ENCODE assay signal across 13 cellular contexts in genomic region chr22:36998620-36999351, GRCh38. TPM values are rescaled to one million over a fixed set of nuclear protein-coding genes. Genes with fewer than 3 reads are reported as not detected.
DNase-seq lines count a peak whose midpoint lies in the region; ATAC-seq, FAIRE-seq and TF ChIP-seq lines count a peak whose summit lies in the region.
"Had no signal": no experiment of that assay in that cellular context is flagged by ENCODE, and none has a peak within 500 bp of the region (broad histone marks: within the 10 kb centered on the region; RNA-seq: fewer than 3 reads in every experiment).

No MANE protein-coding gene starts in this region.

- no peak overlapping the region for H2AFZ ChIP-seq in OCI-LY1 (ENCODE audit: low read length)

- intact Hi-C loops in transverse colon (cut with DNase I; ENCODE audit: low total_unique reads) = no loop called here

- no peak overlapping the region for H3K4me3 ChIP-seq in OCI-LY1 (ENCODE audit: low read depth, low read length, poor library complexity, severe bottlenecking)
- no peak overlapping the region for H3K4me3 ChIP-seq in epithelial cell of esophagus (ENCODE audit: low read length)
- no peak overlapping the region for H3K4me3 ChIP-seq in transverse colon
- H3K4me3 ChIP-seq: suprapubic skin had no signal

- no peaks in the 10 kb centered on the region for H3F3A ChIP-seq in OCI-LY1 (ENCODE audit: insufficient read depth, low read length)

- no peak for TF ChIP-seq EP300 in transverse colon (IDR thresholded peaks at IDR 0.05; ENCODE audit: low read depth)

- ATAC-seq in activated naive CD4-positive, alpha-beta T cell treated with anti-CD3 and anti-CD28 coated beads, Interleukin-2, amount 50 U/mL, for 72 hours = peak; percentile 46 to 61
- ATAC-seq in HG03196 (IDR thresholded peaks at IDR 0.05; ENCODE audit: unreplicated experiment) = no peak

- no peak for DNase-seq in activated naive CD4-positive, alpha-beta T cell treated with anti-CD3 and anti-CD28 coated beads, Interleukin-2, amount 50 U/mL, for 72 hours (ENCODE audit: low spot score in 2 of 2)
- DNase-seq in activated naive CD4-positive, alpha-beta T cell (lab: John Stamatoyannopoulos, UW) = no peak
- DNase-seq in epithelial cell of esophagus (ENCODE audit: low read depth) = peak; percentile 68
- DNase-seq in transverse colon = peak; percentile 44
- DNase-seq in NCI-H128 (lab: John Stamatoyannopoulos, UW; ENCODE audit: unreplicated experiment) = no peak
- DNase-seq in GM19239 (ENCODE audit: insufficient read length, low spot score) = no peak
- DNase-seq: activated CD4-positive, CD25-positive, alpha-beta regulatory T cell; Right ventricle myocardium superior had no signal

- H3K9me3 Mint-ChIP-seq in activated naive CD4-positive, alpha-beta T cell treated with anti-CD3 and anti-CD28 coated beads, Interleukin-2, amount 50 U/mL, for 72 hours = no peaks in the 10 kb centered on the region

- WGBS in transverse colon (ENCODE audit: low coverage in 1 of 2), 2 donors = 76% methylated on average over 9 of the region's 9 CpGs; no CpG with 5 or more reads in 1 of the 2 donors

- TF ChIP-seq POLR2A in transverse colon (IDR thresholded peaks at IDR 0.05) = no peak

- H3K36me3 ChIP-seq in OCI-LY1 (ENCODE audit: insufficient read depth, low read length) (no peaks in the 10 kb centered on the region; the same call in 1 of the 2 replicates), transverse colon (no peaks in the 10 kb centered on the region)
- H3K36me3 ChIP-seq: suprapubic skin had no signal

- H3K27ac Mint-ChIP-seq in activated naive CD4-positive, alpha-beta T cell treated with anti-CD3 and anti-CD28 coated beads, Interleukin-2, amount 50 U/mL, for 72 hours = no peak overlapping the region
- H3K27ac Mint-ChIP-seq: activated naive CD8-positive, alpha-beta T cell had no signal

- H3K9ac ChIP-seq in OCI-LY1 (ENCODE audit: low read length) = no peak overlapping the region
- H3K9ac ChIP-seq: KMS-11 had no signal

- in situ Hi-C loops in transverse colon (cut with MboI; ENCODE audit: low pct_ligation_motif_present in 1 of 4, low pct_unique_long_range_greater_than_20kb in 1 of 4, low sequenced_read_pairs in 3 of 4) = loop anchor here in 1 of 4 donors (25.0 kb wide), 1 partner anchor 136 kb away; the partner anchor contains the start of gene NCF4

- no peaks in the 10 kb centered on the region for H3K9me3 ChIP-seq in OCI-LY1 (ENCODE audit: low read length)
- no peaks in the 10 kb centered on the region for H3K9me3 ChIP-seq in transverse colon
- H3K9me3 ChIP-seq: suprapubic skin had no signal

- H3K4me1 ChIP-seq in OCI-LY1 (ENCODE audit: insufficient read depth, low read length, severe bottlenecking) (no peaks in the 10 kb centered on the region), transverse colon (no peaks in the 10 kb centered on the region)

- no peaks in the 10 kb centered on the region for H3K79me2 ChIP-seq in OCI-LY1 (ENCODE audit: insufficient read depth, low read length)

- H3K27ac ChIP-seq in OCI-LY1 (ENCODE audit: low read depth, low read length, poor library complexity, severe bottlenecking) = no peak overlapping the region
- H3K27ac ChIP-seq in transverse colon = no peak overlapping the region
- H3K27ac ChIP-seq: KMS-11, suprapubic skin had no signal

- H3K27me3 ChIP-seq in OCI-LY1 (ENCODE audit: insufficient read depth, low read length) = 0 out of 2 replicates have a peak, but pooled peaks cover 3% of the 10 kb centered on the region
- H3K27me3 ChIP-seq in transverse colon = peaks cover 3% of the 10 kb centered on the region
- H3K27me3 ChIP-seq: suprapubic skin had no signal

- H3K36me3 Mint-ChIP-seq in activated naive CD4-positive, alpha-beta T cell treated with anti-CD3 and anti-CD28 coated beads, Interleukin-2, amount 50 U/mL, for 72 hours = no peaks in the 10 kb centered on the region
- H3K36me3 Mint-ChIP-seq: activated naive CD8-positive, alpha-beta T cell had no signal

- no peaks in the 10 kb centered on the region for H4K20me1 ChIP-seq in OCI-LY1 (ENCODE audit: insufficient read depth, low read length)

- no peak overlapping the region for H3K4me2 ChIP-seq in OCI-LY1 (ENCODE audit: low read length)
- H3K4me2 ChIP-seq: KMS-11 had no signal

- H3K9me2 ChIP-seq in OCI-LY1 (ENCODE audit: low read depth, low read length) = no peaks in the 10 kb centered on the region

- FAIRE-seq in GM19239 (lab: Jason Lieb, UNC) = no peak

- 0 out of 2 replicates have a peak, but pooled peaks have one; percentile 7 for TF ChIP-seq CTCF in OCI-LY1 (IDR thresholded peaks at IDR 0.05; ENCODE audit: low read length)
- no peak for TF ChIP-seq CTCF in epithelial cell of esophagus (IDR thresholded peaks at IDR 0.05; ENCODE audit: insufficient read depth, low read depth, low read length, missing control alignments)
- TF ChIP-seq CTCF in transverse colon (IDR thresholded peaks at IDR 0.05) = peak in 1 of 5 experiments; percentile 6

RNA-seq across cellular contexts. Expression of gene TST, which starts 20.5 kb away (rescaled TPM):
- 1 to 10 TPM; 5.1 to 5.3 TPM for total RNA-seq in activated naive CD4-positive, alpha-beta T cell treated with anti-CD3 and anti-CD28 coated beads, Interleukin-2, amount 50 U/mL, for 72 hours
- 100 to 1,000 TPM; 246 to 719 (median 557) TPM for total RNA-seq in transverse colon

RNA-seq across cellular contexts. Expression of gene MPST, which starts 20.8 kb away (rescaled TPM):
- total RNA-seq in activated naive CD4-positive, alpha-beta T cell treated with anti-CD3 and anti-CD28 coated beads, Interleukin-2, amount 50 U/mL, for 72 hours = 10 to 100 TPM; 20.9 to 23.2 TPM
- total RNA-seq in transverse colon = 100 to 1,000 TPM; 407 to 964 (median 541) TPM

RNA-seq across cellular contexts. Expression of gene KCTD17, which starts 52.8 kb away (rescaled TPM):
- total RNA-seq in activated naive CD4-positive, alpha-beta T cell treated with anti-CD3 and anti-CD28 coated beads, Interleukin-2, amount 50 U/mL, for 72 hours = 10 to 100 TPM; 20.0 to 35.7 TPM
- 10 to 100 TPM; 11.2 to 61.3 (median 35.1) TPM for total RNA-seq in transverse colon

Comparison
In these comparisons a context has a peak if more than half of its experiments do, and no peak if none do; other contexts are left out.
1. DNase-seq: peak in epithelial cell of esophagus (single experiment) and transverse colon (single experiment); none in activated naive CD4-positive, alpha-beta T cell treated with anti-CD3 and anti-CD28 coated beads, Interleukin-2, amount 50 U/mL, for 72 hours (0 of 2), activated naive CD4-positive, alpha-beta T cell (0 of 4), NCI-H128 (single experiment) and GM19239 (single experiment).
2. RNA of gene TST, which starts 20.5 kb away (total RNA-seq): 246 to 719 TPM in transverse colon; 5.1 to 5.3 TPM in activated naive CD4-positive, alpha-beta T cell treated with anti-CD3 and anti-CD28 coated beads, Interleukin-2, amount 50 U/mL, for 72 hours; every median in the first group is over 10 times any median in the second.
3. RNA of gene MPST, which starts 20.8 kb away (total RNA-seq): 407 to 964 TPM in transverse colon; 20.9 to 23.2 TPM in activated naive CD4-positive, alpha-beta T cell treated with anti-CD3 and anti-CD28 coated beads, Interleukin-2, amount 50 U/mL, for 72 hours; every median in the first group is over 10 times any median in the second.